In genomic region chr10:127228195-127228785, GRCh38 we compare ENCODE assay signal across 14 cellular contexts. TPM values are rescaled to one million over a fixed set of nuclear protein-coding genes. Genes with fewer than 3 reads are reported as not detected.
DNase-seq lines count a peak whose midpoint lies in the region; ATAC-seq and TF ChIP-seq lines count a peak whose summit lies in the region.
"Had no signal": no experiment of that assay in that cellular context is flagged by ENCODE, and none has a peak within 500 bp of the region (broad histone marks: within the 10 kb centered on the region; RNA-seq: fewer than 3 reads in every experiment).

No MANE protein-coding gene starts in this region.

- H4K5ac ChIP-seq in mesendoderm (ENCODE audit: low read length) = no peak overlapping the region

- no peak overlapping the region for H3K9ac ChIP-seq in mesendoderm (ENCODE audit: low read length)

- DNase-seq in NCI-H146 (lab: John Stamatoyannopoulos, UW) = peak; percentile 7
- no peak for DNase-seq in NCI-H146 treated with DMSO at 0.1 percent for 48 hours (lab: John Stamatoyannopoulos, UW; ENCODE audit: unreplicated experiment)
- peak; percentile 38 for DNase-seq in choroid plexus epithelial cell (ENCODE audit: low read depth)
- DNase-seq in mesendoderm = peak; percentile 7
- peak; percentile 50 to 75 for DNase-seq in tibial artery
- no peak for DNase-seq in stimulated activated CD4-positive, alpha-beta T cell treated with anti-CD3 and anti-CD28 coated beads, Interleukin-4, amount 100 ng/mL, for 4 hours
- DNase-seq: activated CD8-positive, alpha-beta memory T cell treated with anti-CD3 and anti-CD28 coated beads, Interleukin-2, amount 50 U/mL, for 4 hours; activated naive CD4-positive, alpha-beta T cell; CD4-positive, CD25-positive, alpha-beta regulatory T cell; natural killer cell; NCI-H1092 treated with DMSO at 0.1 percent for 48 hours; NCI-H226 had no signal

- no peak overlapping the region for H3K4ac ChIP-seq in mesendoderm (ENCODE audit: low read depth, low read length)

- no peak overlapping the region for H2AK5ac ChIP-seq in mesendoderm (ENCODE audit: low read length)

- no peaks in the 10 kb centered on the region for H3K79me1 ChIP-seq in mesendoderm (ENCODE audit: low read length)

- H3K23ac ChIP-seq in mesendoderm (ENCODE audit: low read length) = no peak overlapping the region

- no peak overlapping the region for H2BK120ac ChIP-seq in mesendoderm (ENCODE audit: low read depth, low read length)

- no peaks in the 10 kb centered on the region for H3K36me3 ChIP-seq in mesendoderm (ENCODE audit: control insufficient read depth, insufficient read depth, low read length)
- H3K36me3 ChIP-seq in tibial artery = no peaks in the 10 kb centered on the region

- no peak overlapping the region for H3K4me2 ChIP-seq in mesendoderm (ENCODE audit: low read length)

- H2BK5ac ChIP-seq in mesendoderm (ENCODE audit: low read length) = no peak overlapping the region

- no peaks in the 10 kb centered on the region for H3K4me1 ChIP-seq in mesendoderm (ENCODE audit: control insufficient read depth, low read depth, low read length)
- H3K4me1 ChIP-seq in tibial artery = peaks cover 0 to 19% (median 6%) of the 10 kb centered on the region in 4 donors

- H4K8ac ChIP-seq in mesendoderm (ENCODE audit: low read depth, low read length) = no peak overlapping the region

- H2BK15ac ChIP-seq in mesendoderm (replicated peaks; ENCODE audit: low read depth) = no peak overlapping the region

- no peaks in the 10 kb centered on the region for H3K79me2 ChIP-seq in mesendoderm (ENCODE audit: control insufficient read depth, insufficient read depth, low read length)

- intact Hi-C loops in tibial artery (cut with DNase I; ENCODE audit: low total_unique reads) = no loop called here

- H3K27me3 ChIP-seq in mesendoderm (ENCODE audit: insufficient read depth, low read length, poor library complexity) = no peaks in the 10 kb centered on the region
- H3K27me3 ChIP-seq in tibial artery = no peaks in the 10 kb centered on the region

- H3K4me3 ChIP-seq in choroid plexus epithelial cell (ENCODE audit: low read depth, low read length) = no peak overlapping the region
- H3K4me3 ChIP-seq in mesendoderm (ENCODE audit: low read length) = no peak overlapping the region
- no peak overlapping the region for H3K4me3 ChIP-seq in tibial artery

- WGBS in mesendoderm (ENCODE audit: extremely low coverage, insufficient coverage, low lambda C conversion rate) = no CpG with 5 or more reads among the region's 12 CpGs

- no peak overlapping the region for H3K56ac ChIP-seq in mesendoderm (ENCODE audit: low read length)

- TF ChIP-seq CTCF in choroid plexus epithelial cell (conservative IDR thresholded peaks at IDR 0.05; ENCODE audit: low read depth, low read length) (no peak), tibial artery (IDR thresholded peaks at IDR 0.05) (no peak)

- ATAC-seq in GM19395 (IDR thresholded peaks at IDR 0.05; ENCODE audit: unreplicated experiment) = no peak
- ATAC-seq in GM19324 (IDR thresholded peaks at IDR 0.05; ENCODE audit: low FRiP score, unreplicated experiment) = no peak
- ATAC-seq: natural killer cell had no signal

- H3K27ac ChIP-seq in mesendoderm (ENCODE audit: low read depth, low read length) (no peak overlapping the region), tibial artery (peak overlapping the region in 1 of 2 donors; percentile 34)

- H3K18ac ChIP-seq in mesendoderm (ENCODE audit: low read length) = no peak overlapping the region

- no peaks in the 10 kb centered on the region for H3K9me3 ChIP-seq in tibial artery

RNA-seq across cellular contexts. Expression of gene INSYN2A, which starts 31.9 kb away (rescaled TPM):
- polyA plus RNA-seq in mesendoderm (2013, experiment 1 of 2) = 0.17 TPM
- polyA plus RNA-seq in mesendoderm (2013, experiment 2 of 2) = 0.17 TPM
- polyA plus RNA-seq: CD4-positive, CD25-positive, alpha-beta regulatory T cell had no signal

Comparison
In these comparisons a context has a peak if more than half of its experiments do, and no peak if none do; other contexts are left out.
1. DNase-seq: peak in NCI-H146 (single experiment), choroid plexus epithelial cell (single experiment), mesendoderm (single experiment) and tibial artery (2 of 2); none in NCI-H146 treated with DMSO at 0.1 percent for 48 hours (single experiment) and stimulated activated CD4-positive, alpha-beta T cell treated with anti-CD3 and anti-CD28 coated beads, Interleukin-4, amount 100 ng/mL, for 4 hours (0 of 2).